Comparison of ENCODE assay signal across 10 cellular contexts in the genomic region with DNA sequence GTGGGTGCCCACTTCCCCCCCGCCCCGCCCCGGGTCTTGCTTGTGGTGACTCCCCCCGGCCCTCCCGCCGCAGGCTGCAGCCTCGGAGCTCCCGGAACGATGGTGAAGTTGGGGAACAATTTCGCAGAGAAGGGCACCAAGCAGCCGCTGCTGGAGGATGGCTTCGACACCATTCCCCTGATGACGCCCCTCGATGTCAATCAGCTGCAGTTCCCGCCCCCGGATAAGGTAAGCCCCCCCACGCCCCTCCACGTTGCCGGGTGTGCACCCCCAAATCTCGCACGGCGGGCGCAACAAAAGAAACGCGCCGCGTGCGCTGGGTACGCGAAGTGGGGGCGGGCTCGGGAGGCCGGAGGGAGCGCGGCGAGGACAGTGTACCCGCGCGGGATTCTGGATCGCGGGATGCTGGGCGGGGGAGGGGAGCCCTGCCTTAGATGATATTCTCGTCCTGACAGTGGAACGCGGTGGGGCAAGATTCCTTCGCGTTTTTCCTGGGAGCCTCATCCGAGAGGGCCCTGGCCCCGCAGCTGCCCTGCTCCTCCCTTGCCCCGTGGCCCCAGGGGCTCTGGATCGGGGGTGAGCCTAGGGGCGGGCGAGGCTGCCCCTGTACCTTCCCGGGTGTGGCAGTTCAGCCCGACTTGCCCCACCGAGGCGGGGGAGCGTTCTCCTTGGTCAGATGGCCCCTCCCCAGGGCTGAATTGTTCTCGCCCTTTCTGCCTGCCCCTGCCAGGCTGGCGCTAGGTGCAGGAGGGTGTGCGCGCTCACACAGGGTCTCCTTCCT. TPM values are rescaled to one million over a fixed set of nuclear protein-coding genes. Genes with fewer than 3 reads are reported as not detected.
DNase-seq lines count a peak whose midpoint lies in the region; ATAC-seq and TF ChIP-seq lines count a peak whose summit lies in the region.
"Had no signal": no experiment of that assay in that cellular context is flagged by ENCODE, and none has a peak within 500 bp of the region (broad histone marks: within the 10 kb centered on the region; RNA-seq: fewer than 3 reads in every experiment).

No MANE protein-coding gene starts in this region.

- peak; percentile 24 for ATAC-seq in left cardiac atrium
- ATAC-seq in GM18909 (IDR thresholded peaks at IDR 0.05; ENCODE audit: poor library complexity, unreplicated experiment): no peak

- TF ChIP-seq CTCF in WI38 (IDR thresholded peaks at IDR 0.05; ENCODE audit: low read depth, low read length): no peak

- peak overlapping the region in 14 of 21 experiments; percentile 48 to 78 (median 65) for H3K27ac ChIP-seq in skin epidermis
- H3K27ac ChIP-seq: C4-2B, neutrophil had no signal

- H3K4me3 ChIP-seq in WI38 (ENCODE audit: low read depth, low read length) (peak overlapping the region; percentile 50), skin epidermis (peak overlapping the region; percentile 42 to 65 (median 54))

- DNase-seq in NCI-H748 (lab: John Stamatoyannopoulos, UW; ENCODE audit: unreplicated experiment) (peak; percentile 17), NCI-H748 treated with DMSO at 0.1 percent for 48 hours (lab: John Stamatoyannopoulos, UW) (no peak), left cardiac atrium (no peak), LoVo (ENCODE audit: low spot score) (no peak), NOMO-1 treated with DMSO at 0.1 percent for 48 hours (lab: John Stamatoyannopoulos, UW; ENCODE audit: unreplicated experiment) (no peak)

- intact Hi-C loops in left cardiac atrium (cut with DNase I): no loop called here

RNA-seq across cellular contexts. Expression of a gene that starts 0.8 kb away (rescaled TPM):
- total RNA-seq in left cardiac atrium: 10 to 100 TPM; 10.1 to 16.8 TPM
